ENCODE assay signal across 11 cellular contexts in the genomic region with DNA sequence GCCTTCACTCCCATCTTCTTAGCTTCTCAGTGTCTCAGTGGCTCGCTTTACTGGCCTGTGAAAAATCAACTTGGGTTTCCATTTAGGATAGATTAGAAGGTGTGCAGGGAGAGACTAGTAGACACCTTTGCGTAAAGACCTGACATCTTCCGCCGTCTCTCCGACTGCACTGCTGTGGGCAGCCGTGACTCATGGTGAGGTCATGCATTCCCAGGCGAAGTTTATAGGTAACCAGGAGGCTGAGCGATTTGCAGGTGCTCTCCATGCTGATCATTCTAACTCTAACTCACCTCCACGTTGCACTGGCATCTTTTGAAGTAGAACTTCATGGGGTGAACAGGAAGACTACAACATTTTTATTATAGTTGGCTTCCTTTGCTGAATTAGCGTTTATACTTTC.
DNase-seq lines count a peak whose midpoint lies in the region; ATAC-seq and TF ChIP-seq lines count a peak whose summit lies in the region.
"Had no signal": no experiment of that assay in that cellular context is flagged by ENCODE, and none has a peak within 500 bp of the region (broad histone marks: within the 10 kb centered on the region; RNA-seq: fewer than 3 reads in every experiment).

No MANE protein-coding gene starts in this region.

- H3K9me3 Mint-ChIP-seq in T-helper 1 cell treated with Interleukin-12 subunit alpha and Interleukin-12 subunit beta and Interleukin-4 antibody, amounts not matched to agents 30 μg/mL and 1 μg/mL, for 36 hours = peaks cover 6% of the 10 kb centered on the region
- H3K9me3 Mint-ChIP-seq: neural crest cell had no signal

- TF ChIP-seq CTCF in epithelial cell of esophagus (IDR thresholded peaks at IDR 0.05; ENCODE audit: insufficient read depth, low read depth, low read length, missing control alignments) = no peak

- H3K36me3 Mint-ChIP-seq in T-helper 1 cell treated with Interleukin-12 subunit alpha and Interleukin-12 subunit beta and Interleukin-4 antibody, amounts not matched to agents 30 μg/mL and 1 μg/mL, for 36 hours (ENCODE audit: low read depth) = peaks cover 11% of the 10 kb centered on the region

- no peaks in the 10 kb centered on the region for H3K27me3 Mint-ChIP-seq in T-helper 1 cell treated with Interleukin-12 subunit alpha and Interleukin-12 subunit beta and Interleukin-4 antibody, amounts not matched to agents 30 μg/mL and 1 μg/mL, for 36 hours (ENCODE audit: low read depth)

- H3K4me3 Mint-ChIP-seq in T-helper 1 cell treated with Interleukin-12 subunit alpha and Interleukin-12 subunit beta and Interleukin-4 antibody, amounts not matched to agents 30 μg/mL and 1 μg/mL, for 36 hours = peak overlapping the region; percentile 21
- H3K4me3 Mint-ChIP-seq: neural crest cell had no signal

- peaks cover 56% of the 10 kb centered on the region for H3K4me1 Mint-ChIP-seq in T-helper 1 cell treated with Interleukin-12 subunit alpha and Interleukin-12 subunit beta and Interleukin-4 antibody, amounts not matched to agents 30 μg/mL and 1 μg/mL, for 36 hours (ENCODE audit: low read depth)

- no peak for ATAC-seq in HG02981 (IDR thresholded peaks at IDR 0.05; ENCODE audit: unreplicated experiment)

- peak overlapping the region; percentile 67 for H3K27ac Mint-ChIP-seq in T-helper 1 cell treated with Interleukin-12 subunit alpha and Interleukin-12 subunit beta and Interleukin-4 antibody, amounts not matched to agents 30 μg/mL and 1 μg/mL, for 36 hours

- no peak overlapping the region for H3K4me3 ChIP-seq in epithelial cell of esophagus (ENCODE audit: low read length)

- DNase-seq in HT-29 (ENCODE audit: low spot score) (peak; percentile 93), epithelial cell of esophagus (ENCODE audit: low read depth) (peak; percentile 96), AG08396 (ENCODE audit: low spot score) (no peak), NCI-H2171 (lab: John Stamatoyannopoulos, UW) (no peak), foreskin melanocyte (no peak)
- DNase-seq in stimulated activated CD4-positive, alpha-beta T cell treated with anti-CD3 and anti-CD28 coated beads, Interleukin-1b, Interleukin-23, amount 100 ng/mL, for 48 hours = peak; percentile 72
- DNase-seq: cerebellar nuclear complex, NCI-H526 treated with DMSO at 0.1 percent for 48 hours had no signal

Comparison
In these comparisons a context has a peak if more than half of its experiments do, and no peak if none do; other contexts are left out.
1. DNase-seq: peak in HT-29 (single experiment), epithelial cell of esophagus (single experiment) and stimulated activated CD4-positive, alpha-beta T cell treated with anti-CD3 and anti-CD28 coated beads, Interleukin-1b, Interleukin-23, amount 100 ng/mL, for 48 hours (single experiment); none in AG08396 (single experiment), NCI-H2171 (single experiment) and foreskin melanocyte (single experiment).